8 cellular contexts compared by ENCODE assay signal in the genomic region with DNA sequence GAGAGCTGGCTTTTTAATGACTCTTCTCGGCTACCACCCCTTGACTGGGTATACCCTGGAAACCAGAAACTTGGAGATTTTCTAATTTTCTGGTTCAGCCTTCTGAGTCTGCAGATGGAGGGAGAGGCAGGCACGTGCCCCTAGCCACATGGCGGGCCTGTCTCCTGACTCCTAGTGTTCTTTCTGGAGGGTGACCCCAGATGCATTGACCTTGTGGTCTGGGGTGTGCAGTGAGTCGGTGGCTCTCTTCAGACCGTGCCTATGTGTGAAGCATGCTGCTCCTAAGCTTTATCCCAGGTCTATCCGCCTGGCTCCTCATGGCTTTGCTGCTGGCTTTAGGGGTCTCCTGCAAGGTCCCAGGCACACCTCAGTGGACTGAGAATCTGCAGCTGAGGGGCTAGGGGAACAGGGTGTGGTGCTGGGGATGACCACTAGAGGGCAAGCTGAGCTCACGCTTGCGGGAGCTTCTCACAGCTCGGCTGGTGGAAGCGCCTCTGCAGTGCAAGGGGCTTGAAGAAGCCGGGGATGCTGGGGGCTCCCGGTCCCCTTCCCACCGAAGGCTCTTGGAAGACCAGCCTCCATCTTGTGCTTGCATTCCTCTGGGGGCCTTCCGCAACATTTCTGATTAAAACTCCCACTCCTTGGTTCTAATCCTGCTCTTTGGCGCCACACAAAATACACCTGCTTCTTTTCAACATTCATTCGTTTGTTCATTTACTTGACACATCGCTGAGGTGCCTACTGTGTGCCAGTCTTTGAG. TPM values are rescaled to one million over a fixed set of nuclear protein-coding genes. Genes with fewer than 3 reads are reported as not detected.
A peak's percentile ranks its signal among the peaks of the same experiment; 100 is the strongest.
DNase-seq lines count a peak whose midpoint lies in the region; ATAC-seq and TF ChIP-seq lines count a peak whose summit lies in the region.

No MANE protein-coding gene starts in this region.

- TF ChIP-seq CTCF in VCaP (conservative IDR thresholded peaks at IDR 0.05) (peak; percentile 95), breast epithelium (IDR thresholded peaks at IDR 0.05) (peak; percentile 60 to 82 (median 70))

- H3K27ac ChIP-seq in VCaP (no peak overlapping the region), breast epithelium (no peak overlapping the region)

- peak; percentile 71 for ATAC-seq in HG02763 (IDR thresholded peaks at IDR 0.05; ENCODE audit: unreplicated experiment)

- peak; percentile 36 for DNase-seq in NK-92 treated with Interleukin-12 subunit alpha and Interleukin-12 subunit beta, amount 100 ng/mL, for 24 hours (lab: John Stamatoyannopoulos, UW)
- no peak for DNase-seq in NK-92 (lab: John Stamatoyannopoulos, UW; ENCODE audit: unreplicated experiment)
- peak; percentile 50 for DNase-seq in NCI-H146 (lab: John Stamatoyannopoulos, UW)
- DNase-seq in breast epithelium (ENCODE audit: low spot score in 2 of 2) = peak; percentile 20 to 74
- peak; percentile 85 for DNase-seq in islet precursor cell
- peak; percentile 59 to 66 for DNase-seq in stimulated activated CD4-positive, alpha-beta T cell treated with anti-CD3 and anti-CD28 coated beads, Interleukin-15, amount 100 ng/mL, for 48 hours (ENCODE audit: low read depth in 2 of 2)

- H3K27me3 ChIP-seq in breast epithelium = no peaks in the 10 kb centered on the region

- intact Hi-C loops in breast epithelium (cut with DNase I; ENCODE audit: low total_unique reads) = no loop called here

- no peaks in the 10 kb centered on the region for H3K4me1 ChIP-seq in breast epithelium

- no peak overlapping the region for H3K4me3 ChIP-seq in breast epithelium

- H3K36me3 ChIP-seq in breast epithelium = no peaks in the 10 kb centered on the region

- H3K9me3 ChIP-seq in breast epithelium = no peaks in the 10 kb centered on the region

- no peak for TF ChIP-seq POLR2A in breast epithelium (IDR thresholded peaks at IDR 0.05)

RNA-seq across cellular contexts. Expression of a gene that starts 51.8 kb away (rescaled TPM):
- not detected for total RNA-seq in breast epithelium

RNA-seq across cellular contexts. Expression of a gene that starts 54.7 kb away (rescaled TPM):
- under 1 TPM in 1 of 3 donors, not detected in 2; 0.66 TPM for total RNA-seq in breast epithelium
